Comparison of ENCODE assay signal across 9 cellular contexts in genomic region chrX:36908801-36909403, GRCh38.
DNase-seq lines count a peak whose midpoint lies in the region; ATAC-seq and TF ChIP-seq lines count a peak whose summit lies in the region.
"Had no signal": no experiment of that assay in that cellular context is flagged by ENCODE, and none has a peak within 500 bp of the region (broad histone marks: within the 10 kb centered on the region; RNA-seq: fewer than 3 reads in every experiment).

No MANE protein-coding gene starts in this region.

- H3K9me3 Mint-ChIP-seq in MCF 10A (ENCODE audit: unreplicated experiment): peaks cover 8% of the 10 kb centered on the region
- H3K9me3 Mint-ChIP-seq: activated naive CD4-positive, alpha-beta T cell treated with anti-CD3 and anti-CD28 coated beads, Interleukin-2, amount 50 U/mL, for 24 hours had no signal

- BruUV-seq in MCF 10A (replicated peaks; lab: Mats Ljungman, UMichigan): no TSS peak

- no peak overlapping the region for H3K4me3 Mint-ChIP-seq in MCF 10A (ENCODE audit: unreplicated experiment)
- H3K4me3 Mint-ChIP-seq: activated naive CD4-positive, alpha-beta T cell treated with anti-CD3 and anti-CD28 coated beads, Interleukin-2, amount 50 U/mL, for 24 hours had no signal

- intact Hi-C loops in MCF 10A (cut with micrococcal nuclease): loop anchor here (2.0 kb wide), 1 partner anchor 152 kb away; no protein-coding TSS in a partner anchor
- intact Hi-C loops in breast epithelium (cut with DNase I; ENCODE audit: low total_unique reads): no loop called here

- no peaks in the 10 kb centered on the region for H3K4me1 Mint-ChIP-seq in MCF 10A (ENCODE audit: insufficient read depth, unreplicated experiment)
- H3K4me1 Mint-ChIP-seq: activated naive CD4-positive, alpha-beta T cell treated with anti-CD3 and anti-CD28 coated beads, Interleukin-2, amount 50 U/mL, for 24 hours had no signal

- H3K4me3 ChIP-seq in breast epithelium: no peak overlapping the region
- H3K4me3 ChIP-seq in RWPE2 (ENCODE audit: severe bottlenecking): no peak overlapping the region

- H3K36me3 ChIP-seq in breast epithelium (no peaks in the 10 kb centered on the region), RWPE2 (ENCODE audit: low read depth) (no peaks in the 10 kb centered on the region)

- peaks cover 6% of the 10 kb centered on the region for H3K36me3 Mint-ChIP-seq in MCF 10A (ENCODE audit: insufficient read depth, unreplicated experiment)
- H3K36me3 Mint-ChIP-seq: activated naive CD4-positive, alpha-beta T cell treated with anti-CD3 and anti-CD28 coated beads, Interleukin-2, amount 50 U/mL, for 24 hours had no signal

- POLR2A ChIA-PET in MCF 10A (lab: Yijun Ruan, JAX): no interaction called here

- H3K9me3 ChIP-seq in breast epithelium (peaks cover 0 to 12% of the 10 kb centered on the region in 2 donors), RWPE2 (ENCODE audit: severe bottlenecking) (no peaks in the 10 kb centered on the region)

- peaks cover 11% of the 10 kb centered on the region for H3K27me3 Mint-ChIP-seq in MCF 10A (ENCODE audit: insufficient read depth, unreplicated experiment)

- no peak overlapping the region for H3K27ac ChIP-seq in breast epithelium
- H3K27ac ChIP-seq in RWPE2 (ENCODE audit: poor library complexity, severe bottlenecking): no peak overlapping the region
- H3K27ac ChIP-seq in foreskin keratinocyte: no peak overlapping the region

- TF ChIP-seq CTCF in MCF 10A (IDR thresholded peaks at IDR 0.05; ENCODE audit: unreplicated experiment) (peak; percentile 48), breast epithelium (IDR thresholded peaks at IDR 0.05) (peak in 1 of 3 donors; percentile 11), RWPE2 (IDR thresholded peaks at IDR 0.05; ENCODE audit: poor library complexity, severe bottlenecking) (peak; percentile 66), foreskin keratinocyte (conservative IDR thresholded peaks at IDR 0.05) (peak; percentile 61)

- peak; percentile 52; the same call in 1 of the 3 replicates for ATAC-seq in RWPE2 (ENCODE audit: low read depth)
- ATAC-seq in foreskin keratinocyte: peak; percentile 48

- CTCF ChIA-PET in MCF 10A (lab: Yijun Ruan, JAX): interaction anchor here (0.6 to 1.7 kb wide), 5 partner anchors 9 to 1736 kb away, joined by 3 to 10 read pairs (median 4); no protein-coding TSS in a partner anchor

- no peak for TF ChIP-seq POLR2A in breast epithelium (IDR thresholded peaks at IDR 0.05)

- no peak overlapping the region for H3K27ac Mint-ChIP-seq in MCF 10A (ENCODE audit: low read depth, unreplicated experiment)
- H3K27ac Mint-ChIP-seq: activated naive CD4-positive, alpha-beta T cell treated with anti-CD3 and anti-CD28 coated beads, Interleukin-2, amount 50 U/mL, for 24 hours had no signal

- H3K27me3 ChIP-seq in breast epithelium (no peaks in the 10 kb centered on the region), RWPE2 (ENCODE audit: insufficient read depth, poor library complexity, severe bottlenecking) (no peaks in the 10 kb centered on the region), foreskin keratinocyte (no peaks in the 10 kb centered on the region)

- H3K4me1 ChIP-seq in breast epithelium (no peaks in the 10 kb centered on the region), RWPE2 (ENCODE audit: insufficient read depth, poor library complexity, severe bottlenecking) (no peaks in the 10 kb centered on the region), foreskin keratinocyte (no peaks in the 10 kb centered on the region)

- peak; percentile 53 for DNase-seq in MCF 10A (ENCODE audit: unreplicated experiment)
- DNase-seq in breast epithelium (ENCODE audit: low spot score in 2 of 2): no peak
- peak; percentile 15 for DNase-seq in HS-5 (ENCODE audit: low read depth)
- DNase-seq in RWPE2 (ENCODE audit: low spot score): no peak
- peak in 1 of 2 donors; percentile 19 for DNase-seq in foreskin keratinocyte
- no peak for DNase-seq in stimulated activated CD4-positive, alpha-beta T cell treated with anti-CD3 and anti-CD28 coated beads, Interleukin-12 subunit alpha, Interleukin-12 subunit beta, amount 100 ng/mL, for 4 hours
- DNase-seq in activated T-cell treated with anti-CD3 and anti-CD28 coated beads, Interleukin-2, amount 50 U/mL, for 48 hours: no peak
- DNase-seq in NK-92 (lab: John Stamatoyannopoulos, UW; ENCODE audit: unreplicated experiment): no peak

Comparison
In these comparisons a context has a peak if more than half of its experiments do, and no peak if none do; other contexts are left out.
1. DNase-seq: peak in MCF 10A (single experiment) and HS-5 (single experiment); none in breast epithelium (0 of 2), RWPE2 (single experiment), stimulated activated CD4-positive, alpha-beta T cell treated with anti-CD3 and anti-CD28 coated beads, Interleukin-12 subunit alpha, Interleukin-12 subunit beta, amount 100 ng/mL, for 4 hours (single experiment), activated T-cell treated with anti-CD3 and anti-CD28 coated beads, Interleukin-2, amount 50 U/mL, for 48 hours (0 of 2) and NK-92 (single experiment).